12 cellular contexts compared by ENCODE assay signal in the genomic region with DNA sequence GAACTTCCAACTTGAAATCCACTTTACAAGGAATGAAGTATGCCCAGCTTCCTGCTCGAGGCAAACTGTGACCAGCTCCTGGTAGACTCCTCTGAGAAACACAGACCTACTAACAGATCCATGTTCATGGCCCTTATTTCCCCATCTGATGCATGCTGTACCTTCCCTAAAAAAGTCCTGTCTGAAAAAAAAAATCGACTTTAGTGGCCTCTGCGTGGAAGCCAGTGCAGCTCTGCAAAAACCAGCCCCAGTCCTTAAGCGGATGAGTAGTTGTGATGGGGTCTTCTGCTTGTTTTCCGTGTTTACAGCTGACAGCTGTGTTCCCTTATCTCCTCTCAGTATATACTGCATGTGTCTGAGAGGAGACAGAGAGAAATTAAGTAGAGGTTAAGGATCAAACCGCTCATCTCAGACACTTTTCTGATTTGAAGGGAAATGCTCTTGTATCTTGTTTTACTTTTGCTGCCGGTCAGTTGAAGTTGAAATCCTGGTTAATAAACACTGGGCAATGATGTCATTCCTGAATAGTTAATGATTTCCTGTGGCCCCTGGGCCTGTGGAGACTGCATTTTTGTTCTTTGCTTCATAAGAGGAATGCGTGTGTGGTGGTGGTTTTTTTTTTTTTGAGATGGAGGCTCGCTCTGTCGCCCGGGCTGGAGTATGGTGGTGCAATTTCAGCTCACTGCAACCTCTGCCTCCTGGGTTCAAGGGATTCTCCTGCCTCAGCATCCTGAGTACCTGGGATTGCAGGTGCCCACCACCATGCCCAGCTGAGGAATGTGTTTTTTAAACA.
DNase-seq lines count a peak whose midpoint lies in the region; ATAC-seq and TF ChIP-seq lines count a peak whose summit lies in the region.
"Had no signal": no experiment of that assay in that cellular context is flagged by ENCODE, and none has a peak within 500 bp of the region (broad histone marks: within the 10 kb centered on the region; RNA-seq: fewer than 3 reads in every experiment).

No MANE protein-coding gene starts in this region.

- H3K4me3 ChIP-seq in Peyer's patch: no peak overlapping the region
- H3K4me3 ChIP-seq: testis had no signal

- no peaks in the 10 kb centered on the region for H3K9me3 ChIP-seq in Peyer's patch
- H3K9me3 ChIP-seq: testis had no signal

- H3K36me3 ChIP-seq in Peyer's patch: peaks cover 0 to 20% (median 0%) of the 10 kb centered on the region in 3 donors

- TF ChIP-seq CTCF in Peyer's patch (IDR thresholded peaks at IDR 0.05): no peak

- no peaks in the 10 kb centered on the region for H3K4me1 ChIP-seq in Peyer's patch
- H3K4me1 ChIP-seq: testis had no signal

- intact Hi-C loops in left ventricle myocardium superior (cut with micrococcal nuclease) (no loop called here), left cardiac atrium (cut with DNase I) (no loop called here)

- peak overlapping the region; percentile 67 for H3K27ac ChIP-seq in cingulate gyrus (ENCODE audit: low read depth, low read length)
- peak overlapping the region in 1 of 4 donors; percentile 15 for H3K27ac ChIP-seq in Peyer's patch
- H3K27ac ChIP-seq: HL-60, testis had no signal

- ATAC-seq in left ventricle myocardium superior: peak; percentile 38
- ATAC-seq in left cardiac atrium: no peak
- ATAC-seq in GM21786 (IDR thresholded peaks at IDR 0.05; ENCODE audit: unreplicated experiment): no peak
- ATAC-seq in HG03521 (IDR thresholded peaks at IDR 0.05; ENCODE audit: unreplicated experiment): no peak

- no peaks in the 10 kb centered on the region for H3K27me3 ChIP-seq in Peyer's patch
- H3K27me3 ChIP-seq: testis had no signal

- DNase-seq in left ventricle myocardium superior: no peak
- DNase-seq in left cardiac atrium: no peak
- DNase-seq in lung microvascular endothelial cell (ENCODE audit: low read depth in 2 of 2): peak; percentile 77 to 91
- no peak for DNase-seq in Peyer's patch
- DNase-seq in Kasumi-1 (lab: John Stamatoyannopoulos, UW): no peak
- DNase-seq: activated CD4-positive, alpha-beta T cell treated with anti-CD3 and anti-CD28 coated beads, Interleukin-2, amount 10 ng/mL, durations not matched to agents 24 days and 14 days; NCI-H69; testis had no signal

- no peak for TF ChIP-seq POLR2A in Peyer's patch (IDR thresholded peaks at IDR 0.05)

Comparison
In these comparisons a context has a peak if more than half of its experiments do, and no peak if none do; other contexts are left out.
1. DNase-seq: peak in lung microvascular endothelial cell (2 of 2); none in left ventricle myocardium superior (single experiment), left cardiac atrium (single experiment), Peyer's patch (0 of 3) and Kasumi-1 (0 of 2).